Comparison of ENCODE assay signal across 32 cellular contexts in the genomic region with DNA sequence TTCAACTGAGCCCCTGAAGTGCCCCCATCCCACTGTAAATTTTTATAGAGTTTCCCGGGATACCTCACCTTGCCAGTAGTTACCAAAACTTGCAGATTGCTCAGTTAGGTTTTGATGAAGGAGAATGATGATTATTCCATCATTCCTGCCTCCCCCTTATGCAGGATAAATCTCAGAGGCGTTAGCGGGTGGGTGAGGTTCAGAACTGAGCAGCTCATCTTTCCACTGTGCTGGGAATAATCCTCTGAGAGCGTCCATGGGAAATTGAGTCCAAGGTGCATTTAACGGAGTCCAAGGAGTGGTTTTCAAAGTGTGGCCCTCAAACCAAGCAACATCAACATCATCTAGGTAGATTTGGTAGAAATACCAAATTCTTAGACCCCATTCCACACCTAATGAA. TPM values are rescaled to one million over a fixed set of nuclear protein-coding genes. Genes with fewer than 3 reads are reported as not detected.
"Had no signal": no experiment of that assay in that cellular context is flagged by ENCODE, and none has a peak within 500 bp of the region (broad histone marks: within the 10 kb centered on the region; RNA-seq: fewer than 3 reads in every experiment).

No MANE protein-coding gene starts in this region.

- DNase-seq: stimulated activated CD4-positive, alpha-beta T cell treated with anti-CD3 and anti-CD28 coated beads, Interleukin-2, amount 100 ng/mL, for 48 hours; stimulated activated CD4-positive, alpha-beta T cell treated with anti-CD3 and anti-CD28 coated beads, Interleukin-4, amount 100 ng/mL, for 1 hour; stimulated activated CD4-positive, alpha-beta T cell treated with anti-CD3 and anti-CD28 coated beads, Interleukin-4, amount 100 ng/mL, for 24 hours; stimulated activated CD4-positive, alpha-beta T cell treated with anti-CD3 and anti-CD28 coated beads, Interleukin-4, amount 100 ng/mL, for 4 hours; stimulated activated CD8-positive, alpha-beta memory T cell treated with anti-CD3 and anti-CD28 coated beads, Interleukin-4, amount 100 ng/mL, for 48 hours; stimulated activated naive B cell treated with anti-CD40 and anti-IgM and Interleukin-4, amounts not matched to agents 10 μg/mL and 1 μg/mL and 100 μg/mL, for 72 hours; stimulated activated naive CD4-positive, alpha-beta T cell; stimulated activated naive CD4-positive, alpha-beta T cell treated with Interleukin-2 at 50 U/mL for 16 hours; stimulated activated naive CD8-positive, alpha-beta T cell treated with anti-CD3 and anti-CD28 coated beads, Interleukin-15, amount 100 ng/mL, for 72 hours; stimulated activated naive CD8-positive, alpha-beta T cell treated with anti-CD3 and anti-CD28 coated beads, Interleukin-15, Interleukin-2, amounts not matched to agents 100 U/mL and 50 U/mL, for 24 hours; stomach; substantia nigra; testis; thyroid gland; tibial artery; transverse colon; trophoblast cell; upper lobe of left lung; upper lobe of right lung; uterus had no signal

- H3K27ac Mint-ChIP-seq: stimulated activated effector memory CD8-positive, alpha-beta T cell treated with anti-CD3 and anti-CD28 coated beads, Interleukin-12 subunit alpha, Interleukin-12 subunit beta, amount 100 ng/mL, for 72 hours; stimulated activated memory B cell treated with anti-CD40 and anti-IgM and Interleukin-4, amounts not matched to agents 10 μg/mL and 1 μg/mL and 100 μg/mL, for 72 hours; stimulated activated naive B cell treated with anti-CD40 and anti-IgM and Interleukin-4, amounts not matched to agents 10 μg/mL and 1 μg/mL and 100 μg/mL, for 72 hours; stimulated activated naive CD8-positive, alpha-beta T cell treated with anti-CD3 and anti-CD28 coated beads, Interleukin-15, amount 100 ng/mL, for 72 hours; stimulated activated naive CD8-positive, alpha-beta T cell treated with anti-CD3 and anti-CD28 coated beads, Interleukin-15, Interleukin-2, amounts not matched to agents 100 ng/mL and 50 ng/mL, for 24 hours; type B pancreatic cell had no signal

- H3K4me3 Mint-ChIP-seq: stimulated activated effector memory CD8-positive, alpha-beta T cell treated with anti-CD3 and anti-CD28 coated beads, Interleukin-12 subunit alpha, Interleukin-12 subunit beta, amount 100 ng/mL, for 72 hours; stimulated activated memory B cell treated with anti-CD40 and anti-IgM and Interleukin-4, amounts not matched to agents 10 μg/mL and 1 μg/mL and 100 μg/mL, for 72 hours; stimulated activated naive B cell treated with anti-CD40 and anti-IgM and Interleukin-4, amounts not matched to agents 10 μg/mL and 1 μg/mL and 100 μg/mL, for 72 hours; stimulated activated naive CD8-positive, alpha-beta T cell treated with anti-CD3 and anti-CD28 coated beads, Interleukin-15, amount 100 ng/mL, for 72 hours; stimulated activated naive CD8-positive, alpha-beta T cell treated with anti-CD3 and anti-CD28 coated beads, Interleukin-15, Interleukin-2, amounts not matched to agents 100 ng/mL and 50 ng/mL, for 24 hours; type B pancreatic cell had no signal

- H3K36me3 Mint-ChIP-seq: stimulated activated effector memory CD8-positive, alpha-beta T cell treated with anti-CD3 and anti-CD28 coated beads, Interleukin-12 subunit alpha, Interleukin-12 subunit beta, amount 100 ng/mL, for 72 hours; stimulated activated memory B cell treated with anti-CD40 and anti-IgM and Interleukin-4, amounts not matched to agents 10 μg/mL and 1 μg/mL and 100 μg/mL, for 72 hours; stimulated activated naive B cell treated with anti-CD40 and anti-IgM and Interleukin-4, amounts not matched to agents 10 μg/mL and 1 μg/mL and 100 μg/mL, for 72 hours; type B pancreatic cell had no signal

- H3K9me3 ChIP-seq: stomach, suprapubic skin, testis, thoracic aorta, thyroid gland, tibial artery, tibial nerve, transverse colon, upper lobe of left lung, upper lobe of right lung, uterus, vagina had no signal

- H3K4me1 Mint-ChIP-seq: stimulated activated effector memory CD8-positive, alpha-beta T cell treated with anti-CD3 and anti-CD28 coated beads, Interleukin-12 subunit alpha, Interleukin-12 subunit beta, amount 100 ng/mL, for 72 hours; stimulated activated memory B cell treated with anti-CD40 and anti-IgM and Interleukin-4, amounts not matched to agents 10 μg/mL and 1 μg/mL and 100 μg/mL, for 72 hours; stimulated activated naive B cell treated with anti-CD40 and anti-IgM and Interleukin-4, amounts not matched to agents 10 μg/mL and 1 μg/mL and 100 μg/mL, for 72 hours; stimulated activated naive CD8-positive, alpha-beta T cell treated with anti-CD3 and anti-CD28 coated beads, Interleukin-15, amount 100 ng/mL, for 72 hours had no signal

- ATAC-seq: stimulated activated effector memory CD8-positive, alpha-beta T cell treated with anti-CD3 and anti-CD28 coated beads, Interleukin-12 subunit alpha, Interleukin-12 subunit beta, amount 100 ng/mL, for 72 hours; stimulated activated memory B cell treated with anti-CD40 and anti-IgM and Interleukin-4, amounts not matched to agents 10 μg/mL and 1 μg/mL and 100 μg/mL, for 72 hours; stimulated activated naive B cell treated with anti-CD40 and anti-IgM and Interleukin-4, amounts not matched to agents 10 μg/mL and 1 μg/mL and 100 μg/mL, for 72 hours; stimulated activated naive CD8-positive, alpha-beta T cell treated with anti-CD3 and anti-CD28 coated beads, Interleukin-15, amount 100 ng/mL, for 72 hours; stimulated activated naive CD8-positive, alpha-beta T cell treated with anti-CD3 and anti-CD28 coated beads, Interleukin-15, Interleukin-2, amounts not matched to agents 100 U/mL and 50 U/mL, for 24 hours; upper lobe of right lung had no signal

RNA-seq across cellular contexts. Expression of a gene that starts 18.7 kb away (rescaled TPM):
- total RNA-seq: stomach, subcutaneous adipose tissue, suprapubic skin, temporal lobe, thoracic aorta, thyroid gland, tibial nerve, transverse colon, upper lobe of left lung, upper lobe of right lung, ureter, urinary bladder, uterus, vagina had no signal
